9 cellular contexts compared by ENCODE assay signal in genomic region chr5:41722359-41722950, GRCh38.
A peak's percentile ranks its signal among the peaks of the same experiment; 100 is the strongest.
DNase-seq lines count a peak whose midpoint lies in the region; ATAC-seq and TF ChIP-seq lines count a peak whose summit lies in the region.
"Had no signal": no experiment of that assay in that cellular context is flagged by ENCODE, and none has a peak within 500 bp of the region (broad histone marks: within the 10 kb centered on the region; RNA-seq: fewer than 3 reads in every experiment).

No MANE protein-coding gene starts in this region.

- H3K4me1 Mint-ChIP-seq in HFFc6 (ENCODE audit: low read depth) (no peaks in the 10 kb centered on the region), WTC11 (no peaks in the 10 kb centered on the region), type B pancreatic cell (ENCODE audit: unreplicated experiment) (no peaks in the 10 kb centered on the region)
- H3K4me1 Mint-ChIP-seq in T-helper 2 cell treated with Interferon-gamma antibody and Interleukin-4, amounts not matched to agents 5 μg/mL and 100 μg/mL, for 36 hours (ENCODE audit: low read depth) = peaks cover 6% of the 10 kb centered on the region

- no peak overlapping the region for H3K4me3 Mint-ChIP-seq in HFFc6
- no peak overlapping the region for H3K4me3 Mint-ChIP-seq in WTC11
- H3K4me3 Mint-ChIP-seq in type B pancreatic cell = no peak overlapping the region
- no peak overlapping the region for H3K4me3 Mint-ChIP-seq in T-helper 2 cell treated with Interferon-gamma antibody and Interleukin-4, amounts not matched to agents 5 μg/mL and 100 μg/mL, for 36 hours

- H3K36me3 ChIP-seq in GM06990 (ENCODE audit: control insufficient read depth, insufficient read depth, low read length) = no peaks in the 10 kb centered on the region

- DNase-seq in GM06990 (ENCODE audit: extremely low read depth, insufficient read length) (no peak), HFFc6 (peak; percentile 25), WTC11 (ENCODE audit: low spot score) (peak; percentile 14), lung microvascular endothelial cell (ENCODE audit: low read depth in 2 of 2) (peak; percentile 8 to 35), type B pancreatic cell (ENCODE audit: extremely low spot score, unreplicated experiment) (no peak)
- no peak for DNase-seq in T-helper 2 cell treated with Interferon-gamma antibody and Interleukin-4, amounts not matched to agents 5 μg/mL and 100 μg/mL, for 36 hours (ENCODE audit: low spot score)
- DNase-seq: posterior cingulate gyrus had no signal

- no peak overlapping the region for H3K4me3 ChIP-seq in GM06990 (replicated peaks; ENCODE audit: low read depth, low read length)

- H3K27ac Mint-ChIP-seq in HFFc6 (no peak overlapping the region), WTC11 (no peak overlapping the region), type B pancreatic cell (no peak overlapping the region)
- H3K27ac Mint-ChIP-seq in T-helper 2 cell treated with Interferon-gamma antibody and Interleukin-4, amounts not matched to agents 5 μg/mL and 100 μg/mL, for 36 hours = no peak overlapping the region

- POLR2A ChIA-PET in WTC11 (lab: Charles Lee) = no interaction called here

- TF ChIP-seq CTCF in GM06990 (IDR thresholded peaks at IDR 0.05; ENCODE audit: insufficient read depth, low read length, poor library complexity, severe bottlenecking) (peak; percentile 35), HFFc6 (IDR thresholded peaks at IDR 0.05) (peak; percentile 28; the same call in 1 of the 2 replicates), WTC11 (IDR thresholded peaks at IDR 0.05) (no peak), type B pancreatic cell (conservative IDR thresholded peaks at IDR 0.05) (no peak)

- H3K27me3 Mint-ChIP-seq in HFFc6 (ENCODE audit: insufficient read depth) (no peaks in the 10 kb centered on the region), WTC11 (ENCODE audit: low read depth) (no peaks in the 10 kb centered on the region), type B pancreatic cell (no peaks in the 10 kb centered on the region)
- H3K27me3 Mint-ChIP-seq in T-helper 2 cell treated with Interferon-gamma antibody and Interleukin-4, amounts not matched to agents 5 μg/mL and 100 μg/mL, for 36 hours (ENCODE audit: low read depth) = peaks cover 20% of the 10 kb centered on the region

- H3K36me3 Mint-ChIP-seq in HFFc6 (ENCODE audit: low read depth) (no peaks in the 10 kb centered on the region), WTC11 (no peaks in the 10 kb centered on the region), type B pancreatic cell (no peaks in the 10 kb centered on the region)
- H3K36me3 Mint-ChIP-seq in T-helper 2 cell treated with Interferon-gamma antibody and Interleukin-4, amounts not matched to agents 5 μg/mL and 100 μg/mL, for 36 hours (ENCODE audit: low read depth) = peaks cover 3% of the 10 kb centered on the region

- ATAC-seq in WTC11 = peak; percentile 76
- ATAC-seq in HG03571 (IDR thresholded peaks at IDR 0.05; ENCODE audit: unreplicated experiment) = no peak
- ATAC-seq in HG03159 (IDR thresholded peaks at IDR 0.05; ENCODE audit: unreplicated experiment) = no peak

- H3K9me3 Mint-ChIP-seq in HFFc6 = no peaks in the 10 kb centered on the region
- H3K9me3 Mint-ChIP-seq in WTC11 = no peaks in the 10 kb centered on the region
- H3K9me3 Mint-ChIP-seq in type B pancreatic cell = no peaks in the 10 kb centered on the region
- no peaks in the 10 kb centered on the region for H3K9me3 Mint-ChIP-seq in T-helper 2 cell treated with Interferon-gamma antibody and Interleukin-4, amounts not matched to agents 5 μg/mL and 100 μg/mL, for 36 hours

- H3K27me3 ChIP-seq in GM06990 (replicated peaks; ENCODE audit: control insufficient read depth, insufficient read depth, low read length) = no peaks in the 10 kb centered on the region

- CTCF ChIA-PET in WTC11 (lab: Charles Lee) = interaction anchor here (0.9 to 1.7 kb wide), 6 partner anchors 11 to 203 kb away, joined by 3 to 6 read pairs (median 4); partner anchors contain the start of gene FBXO4

TF ChIP-seq in WTC11, 78 proteins besides CTCF, POLR2A, EP300 and RAD21 (continues in another document):
- TF ChIP-seq ETV6 (CRISPR knock-in tag; IDR thresholded peaks at IDR 0.05) (no peak), ZNF263 (CRISPR knock-in tag; IDR thresholded peaks at IDR 0.05; ENCODE audit: low read depth) (no peak), JAZF1 (CRISPR knock-in tag; IDR thresholded peaks at IDR 0.05) (no peak), IRF2 (CRISPR knock-in tag; IDR thresholded peaks at IDR 0.05; ENCODE audit: borderline replicate concordance, low read depth) (no peak), AFF4 (CRISPR knock-in tag; IDR thresholded peaks at IDR 0.05; ENCODE audit: borderline replicate concordance) (no peak), ZNF232 (CRISPR knock-in tag; IDR thresholded peaks at IDR 0.05) (no peak), ARID4B (CRISPR knock-in tag; IDR thresholded peaks at IDR 0.05; ENCODE audit: borderline replicate concordance) (no peak), E2F4 (CRISPR knock-in tag; IDR thresholded peaks at IDR 0.05; ENCODE audit: borderline replicate concordance, low read depth) (no peak)
- TF ChIP-seq, protein P1, sequence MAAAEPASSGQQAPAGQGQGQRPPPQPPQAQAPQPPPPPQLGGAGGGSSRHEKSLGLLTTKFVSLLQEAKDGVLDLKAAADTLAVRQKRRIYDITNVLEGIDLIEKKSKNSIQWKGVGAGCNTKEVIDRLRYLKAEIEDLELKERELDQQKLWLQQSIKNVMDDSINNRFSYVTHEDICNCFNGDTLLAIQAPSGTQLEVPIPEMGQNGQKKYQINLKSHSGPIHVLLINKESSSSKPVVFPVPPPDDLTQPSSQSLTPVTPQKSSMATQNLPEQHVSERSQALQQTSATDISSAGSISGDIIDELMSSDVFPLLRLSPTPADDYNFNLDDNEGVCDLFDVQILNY (CRISPR knock-in tag; IDR thresholded peaks at IDR 0.05) = no peak

Comparison
In these comparisons a context has a peak if more than half of its experiments do, and no peak if none do; other contexts are left out.
1. DNase-seq: peak in HFFc6 (single experiment), WTC11 (single experiment) and lung microvascular endothelial cell (2 of 2); none in GM06990 (single experiment), type B pancreatic cell (single experiment) and T-helper 2 cell treated with Interferon-gamma antibody and Interleukin-4, amounts not matched to agents 5 μg/mL and 100 μg/mL, for 36 hours (single experiment).
2. CTCF ChIP-seq: peak in GM06990 (single experiment) and HFFc6 (single experiment); none in WTC11 (single experiment) and type B pancreatic cell (single experiment).